ENCODE assay signal across 34 cellular contexts in genomic region chr13:27654816-27655215, GRCh38.
"Had no signal": no experiment of that assay in that cellular context is flagged by ENCODE, and none has a peak within 500 bp of the region (broad histone marks: within the 10 kb centered on the region; RNA-seq: fewer than 3 reads in every experiment).

No MANE protein-coding gene starts in this region.

- DNase-seq: activated B cell treated with CpG ODN at 0.5 μM for 24 hours; activated CD4-positive, alpha-beta memory T cell treated with anti-CD3 and anti-CD28 coated beads, Interleukin-2, amount 10 ng/mL, durations not matched to agents 7 days and 5 days; activated CD4-positive, alpha-beta T cell treated with anti-CD3 and anti-CD28 coated beads for 48 hours; activated CD8-positive, alpha-beta memory T cell treated with anti-CD3 and anti-CD28 coated beads for 24 hours; activated effector memory CD4-positive, alpha-beta T cell treated with Interleukin-2 at 50 U/mL for 16 hours; activated gamma-delta T cell treated with Interleukin-2 at 50 U/mL for 16 hours; activated naive CD4-positive, alpha-beta T cell treated with anti-CD3 and anti-CD28 coated beads, Interleukin-2, amount 50 U/mL, for 16 hours; activated naive CD4-positive, alpha-beta T cell treated with Interleukin-2 at 50 U/mL for 16 hours; activated T-cell treated with anti-CD3 and anti-CD28 coated beads, Interleukin-2, amount 50 U/mL, for 4 hours; amniotic stem cell; anterior cingulate cortex; brain microvascular endothelial cell; cortex of kidney; dermis blood vessel endothelial cell; effector CD4-positive, alpha-beta T cell; effector memory CD8-positive, alpha-beta T cell; erythroblast; foreskin keratinocyte; gastrocnemius medialis; glutamatergic neuron; heart left ventricle; T-cell; T1000; WERI-Rb-1 had no signal

- H3K4me3 ChIP-seq: esophagus muscularis mucosa, gastrocnemius medialis, heart left ventricle had no signal

- H3K27ac Mint-ChIP-seq: activated B cell treated with CpG ODN at 0.5 μM for 24 hours; activated CD4-positive, alpha-beta memory T cell treated with anti-CD3 and anti-CD28 coated beads, Interleukin-2, amount 10 ng/mL, durations not matched to agents 7 days and 5 days; activated naive CD8-positive, alpha-beta T cell; activated T-helper 17 cell treated with anti-CD3 and anti-CD28 coated beads, Interleukin-2, amount 50 U/mL, for 72 hours; T-helper 1 cell treated with Interleukin-12 subunit alpha and Interleukin-12 subunit beta and Interleukin-4 antibody, amounts not matched to agents 30 μg/mL and 1 μg/mL, for 36 hours; T-helper 2 cell treated with Interferon-gamma antibody and Interleukin-4, amounts not matched to agents 5 μg/mL and 100 μg/mL, for 36 hours had no signal

- FAIRE-seq: astrocyte, bronchial epithelial cell, colon had no signal

- H3K27me3 Mint-ChIP-seq: activated B cell treated with CpG ODN at 0.5 μM for 24 hours; activated CD4-positive, alpha-beta memory T cell treated with anti-CD3 and anti-CD28 coated beads, Interleukin-2, amount 10 ng/mL, durations not matched to agents 7 days and 5 days; activated naive CD8-positive, alpha-beta T cell; activated T-helper 17 cell treated with anti-CD3 and anti-CD28 coated beads, Interleukin-2, amount 50 U/mL, for 72 hours; central memory CD8-positive, alpha-beta T cell; effector memory CD8-positive, alpha-beta T cell; T-cell had no signal

- H3K4me1 Mint-ChIP-seq: activated B cell treated with CpG ODN at 0.5 μM for 24 hours; activated CD4-positive, alpha-beta memory T cell treated with anti-CD3 and anti-CD28 coated beads, Interleukin-2, amount 10 ng/mL, durations not matched to agents 7 days and 5 days; activated T-helper 17 cell treated with anti-CD3 and anti-CD28 coated beads, Interleukin-2, amount 50 U/mL, for 72 hours had no signal

- ATAC-seq: activated CD4-positive, CD25-positive, alpha-beta regulatory T cell treated with anti-CD3 and anti-CD28 coated beads, Interleukin-2, amount 50 U/mL, for 24 hours; activated T-cell treated with anti-CD3 and anti-CD28 coated beads, Interleukin-2, amount 50 U/mL, for 4 hours; activated T-helper 17 cell treated with anti-CD3 and anti-CD28 coated beads, Interleukin-2, amount 50 U/mL, for 72 hours; effector memory CD8-positive, alpha-beta T cell; foreskin keratinocyte; gastrocnemius medialis; heart left ventricle; T-cell had no signal

- H3K9me3 Mint-ChIP-seq: activated T-helper 17 cell treated with anti-CD3 and anti-CD28 coated beads, Interleukin-2, amount 50 U/mL, for 72 hours; central memory CD8-positive, alpha-beta T cell; effector memory CD8-positive, alpha-beta T cell had no signal

- H3K4me3 Mint-ChIP-seq: activated B cell treated with CpG ODN at 0.5 μM for 24 hours; activated CD4-positive, alpha-beta memory T cell treated with anti-CD3 and anti-CD28 coated beads, Interleukin-2, amount 10 ng/mL, durations not matched to agents 7 days and 5 days; activated naive CD8-positive, alpha-beta T cell; activated T-cell treated with anti-CD3 and anti-CD28 coated beads, Interleukin-2, amount 50 U/mL, for 4 hours; activated T-helper 17 cell treated with anti-CD3 and anti-CD28 coated beads, Interleukin-2, amount 50 U/mL, for 72 hours; central memory CD8-positive, alpha-beta T cell; effector memory CD8-positive, alpha-beta T cell; T-cell; T-helper 1 cell treated with Interleukin-12 subunit alpha and Interleukin-12 subunit beta and Interleukin-4 antibody, amounts not matched to agents 30 μg/mL and 1 μg/mL, for 36 hours; T-helper 2 cell treated with Interferon-gamma antibody and Interleukin-4, amounts not matched to agents 5 μg/mL and 100 μg/mL, for 36 hours had no signal
